ENCODE assay signal across 20 cellular contexts in the genomic region with DNA sequence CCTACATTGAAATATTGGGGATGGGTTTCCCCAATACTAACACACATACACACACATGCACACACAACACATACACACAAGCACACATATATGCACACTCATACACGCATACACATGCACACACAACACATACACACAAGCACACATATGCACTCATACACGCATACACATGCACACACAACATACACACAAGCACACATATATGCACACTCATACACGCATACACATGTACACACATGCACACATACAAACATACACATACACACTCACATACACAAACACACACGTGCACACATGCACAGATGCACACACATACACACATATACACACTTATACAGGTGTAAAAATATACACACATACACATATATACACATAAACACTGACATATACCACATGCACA.
DNase-seq lines count a peak whose midpoint lies in the region; ATAC-seq, FAIRE-seq and TF ChIP-seq lines count a peak whose summit lies in the region.
"Had no signal": no experiment of that assay in that cellular context is flagged by ENCODE, and none has a peak within 500 bp of the region (broad histone marks: within the 10 kb centered on the region; RNA-seq: fewer than 3 reads in every experiment).

No MANE protein-coding gene starts in this region.

- H3K36me3 Mint-ChIP-seq in glutamatergic neuron (ENCODE audit: unreplicated experiment) (peaks cover 15% of the 10 kb centered on the region), neural progenitor cell (peaks cover 9% of the 10 kb centered on the region), chondrocyte (ENCODE audit: low read depth) (peaks cover 1% of the 10 kb centered on the region)
- H3K36me3 Mint-ChIP-seq: CD4-positive, CD25-positive, alpha-beta regulatory T cell; CD8-positive, alpha-beta memory T cell had no signal

- SMC1A ChIA-PET in GM12878 (lab: Charles Lee; ENCODE audit: uncharacterized antibody, unreplicated experiment) = interaction anchor here (0.8 kb wide), 1 partner anchor 112 kb away, joined by 3 read pairs; no protein-coding TSS in a partner anchor

- H3K9me3 ChIP-seq in GM12878 (replicated peaks; ENCODE audit: control insufficient read depth, insufficient read depth, low read length) (no peaks in the 10 kb centered on the region), neural progenitor cell (ENCODE audit: low read depth) (no peaks in the 10 kb centered on the region)
- H3K9me3 ChIP-seq: BE2C had no signal

- TF ChIP-seq CTCF in GM12878 (IDR thresholded peaks at IDR 0.05 in 2 of 3, conservative IDR thresholded peaks at IDR 0.05 in 1 of 3; ENCODE audit: control insufficient read depth in 2 of 3, extremely low read depth in 1 of 3, insufficient read depth in 1 of 3, low read depth in 3 of 3, low read length in 3 of 3) (no peak), glutamatergic neuron (IDR thresholded peaks at IDR 0.05; ENCODE audit: partially characterized antibody, unreplicated experiment) (no peak), neural progenitor cell (IDR thresholded peaks at IDR 0.05) (no peak), chondrocyte (IDR thresholded peaks at IDR 0.05) (no peak)

- H3K27me3 Mint-ChIP-seq in glutamatergic neuron (ENCODE audit: unreplicated experiment) = peaks cover 6% of the 10 kb centered on the region
- H3K27me3 Mint-ChIP-seq in neural progenitor cell (ENCODE audit: insufficient read depth, low read depth) = peaks cover 18% of the 10 kb centered on the region
- no peaks in the 10 kb centered on the region for H3K27me3 Mint-ChIP-seq in chondrocyte (ENCODE audit: low read depth)

- TF ChIP-seq RAD21 in GM12878 (IDR thresholded peaks at IDR 0.05; ENCODE audit: insufficient read depth, low read depth, low read length) = no peak

- no peak for TF ChIP-seq EP300 in GM12878 (IDR thresholded peaks at IDR 0.05; ENCODE audit: borderline replicate concordance in 1 of 2, control insufficient read depth in 1 of 2, low read depth in 2 of 2, low read length in 2 of 2)

- H3K27ac ChIP-seq in GM12878 (ENCODE audit: control insufficient read depth, insufficient read depth) (no peak overlapping the region), neural progenitor cell (no peak overlapping the region)
- H3K27ac ChIP-seq: GM23248 had no signal

- H4K20me1 ChIP-seq in GM12878 (ENCODE audit: control insufficient read depth, insufficient read depth) = no peaks in the 10 kb centered on the region
- no peaks in the 10 kb centered on the region for H4K20me1 ChIP-seq in neural progenitor cell (ENCODE audit: low read depth)

- H3K79me2 ChIP-seq in GM12878 (ENCODE audit: control insufficient read depth, insufficient read depth, low read length) = no peaks in the 10 kb centered on the region
- no peaks in the 10 kb centered on the region for H3K79me2 ChIP-seq in neural progenitor cell (ENCODE audit: low read depth)

- in situ Hi-C loops in GM12878 (cut with MboI) = no loop called here

- no peak overlapping the region for H2AFZ ChIP-seq in GM12878 (ENCODE audit: control insufficient read depth, low read depth, low read length)
- no peak overlapping the region for H2AFZ ChIP-seq in neural progenitor cell (replicated peaks)
- H2AFZ ChIP-seq: GM23248 had no signal

- H3K4me3 ChIP-seq in GM12878 = no peak overlapping the region
- H3K4me3 ChIP-seq in neural progenitor cell = no peak overlapping the region
- H3K4me3 ChIP-seq: GM23248 had no signal

- WGBS in GM12878 (ENCODE audit: insufficient coverage, insufficient replicate concordance, low lambda C conversion rate, missing lambda C conversion rate) = 67% methylated on average over 4 of the region's 4 CpGs

- RAD21 ChIA-PET in GM12878 (lab: Charles Lee; ENCODE audit: unreplicated experiment) = no interaction called here

- H3K9ac ChIP-seq in GM12878 (ENCODE audit: control insufficient read depth, insufficient read depth, low read length) = no peak overlapping the region
- H3K9ac ChIP-seq in neural progenitor cell = no peak overlapping the region
- H3K9ac ChIP-seq: GM23248 had no signal

- H3K4me1 Mint-ChIP-seq in glutamatergic neuron (ENCODE audit: low read depth, unreplicated experiment) (no peaks in the 10 kb centered on the region), neural progenitor cell (peaks cover 6% of the 10 kb centered on the region), chondrocyte (ENCODE audit: low read depth) (no peaks in the 10 kb centered on the region)
- H3K4me1 Mint-ChIP-seq: CD4-positive, CD25-positive, alpha-beta regulatory T cell; CD8-positive, alpha-beta memory T cell had no signal

- H3F3A ChIP-seq in neural progenitor cell (ENCODE audit: low read depth) = peaks cover 4% of the 10 kb centered on the region

- H3K9me3 Mint-ChIP-seq in glutamatergic neuron (ENCODE audit: unreplicated experiment) = peaks cover 5% of the 10 kb centered on the region
- peaks cover 11% of the 10 kb centered on the region for H3K9me3 Mint-ChIP-seq in neural progenitor cell
- H3K9me3 Mint-ChIP-seq in chondrocyte (ENCODE audit: low read depth) = peaks cover 9% of the 10 kb centered on the region

- TF ChIP-seq POLR2A in GM12892 (IDR thresholded peaks at IDR 0.05; ENCODE audit: low read depth, low read length) (no peak), GM12878 (IDR thresholded peaks at IDR 0.05; ENCODE audit: low read depth, low read length) (no peak)

- no TSS peak for BruUV-seq in GM12878 (replicated peaks; lab: Mats Ljungman, UMichigan)

- H3K4me2 ChIP-seq in GM12878 (ENCODE audit: control insufficient read depth, insufficient read depth) = no peak overlapping the region
- H3K4me2 ChIP-seq in neural progenitor cell = no peak overlapping the region

- POLR2A ChIA-PET in GM12878 (lab: Charles Lee) = no interaction called here

- ATAC-seq in GM12878 = no peak
- ATAC-seq: HCT116 had no signal

- H3K27ac Mint-ChIP-seq in glutamatergic neuron (ENCODE audit: unreplicated experiment) = peak overlapping the region; percentile 40
- H3K27ac Mint-ChIP-seq in neural progenitor cell = no peak overlapping the region
- no peak overlapping the region for H3K27ac Mint-ChIP-seq in chondrocyte (ENCODE audit: unreplicated experiment)
- H3K27ac Mint-ChIP-seq: CD4-positive, CD25-positive, alpha-beta regulatory T cell; CD8-positive, alpha-beta memory T cell had no signal

- H3K4me1 ChIP-seq in GM12878 (ENCODE audit: control insufficient read depth, insufficient read depth, low read length) (no peaks in the 10 kb centered on the region), neural progenitor cell (no peaks in the 10 kb centered on the region)
- H3K4me1 ChIP-seq: BE2C had no signal

- DNase-seq in GM12892 (ENCODE audit: insufficient read length) = no peak
- DNase-seq in GM12878 (ENCODE audit: low read depth, low spot score) = no peak
- DNase-seq in glutamatergic neuron = no peak
- no peak for DNase-seq in neural progenitor cell (ENCODE audit: low spot score)
- no peak for DNase-seq in chondrocyte (ENCODE audit: low spot score)
- DNase-seq in activated effector memory CD4-positive, alpha-beta T cell treated with anti-CD3 and anti-CD28 coated beads, Interleukin-2, amount 50 U/mL, for 16 hours = no peak
- DNase-seq in hippocampal formation (lab: John Stamatoyannopoulos, UW) = no peak
- DNase-seq in NCI-H226 = no peak
- DNase-seq: ACHN; BE2C; C1 segment of cervical spinal cord; CD4-positive, CD25-positive, alpha-beta regulatory T cell; CD8-positive, alpha-beta memory T cell; COR-L47; GM23248 had no signal

- CTCF ChIA-PET in GM12878 (lab: Yijun Ruan, JAX) = no interaction called here

- intact Hi-C loops in GM12878 (cut with micrococcal nuclease; ENCODE audit: unreplicated experiment) = no loop called here

- H3K27me3 ChIP-seq in GM12878 (replicated peaks in 1 of 2; ENCODE audit: control insufficient read depth in 2 of 2, insufficient read depth in 2 of 2, low read length in 1 of 2) = no peaks in the 10 kb centered on the region
- H3K27me3 ChIP-seq in neural progenitor cell = no peaks in the 10 kb centered on the region
- H3K27me3 ChIP-seq: BE2C had no signal

- no peak overlapping the region for H3K4me3 Mint-ChIP-seq in glutamatergic neuron (ENCODE audit: unreplicated experiment)
- H3K4me3 Mint-ChIP-seq in neural progenitor cell = peak overlapping the region; percentile 5
- no peak overlapping the region for H3K4me3 Mint-ChIP-seq in chondrocyte (ENCODE audit: unreplicated experiment)
- H3K4me3 Mint-ChIP-seq: CD4-positive, CD25-positive, alpha-beta regulatory T cell; CD8-positive, alpha-beta memory T cell had no signal

- no peaks in the 10 kb centered on the region for H3K36me3 ChIP-seq in GM12878 (ENCODE audit: control insufficient read depth in 2 of 2, insufficient read depth in 2 of 2, low read length in 1 of 2)
- no peaks in the 10 kb centered on the region for H3K36me3 ChIP-seq in neural progenitor cell
- H3K36me3 ChIP-seq: BE2C had no signal

- FAIRE-seq in GM12892 (lab: Jason Lieb, UNC) (peak; percentile 14), GM12878 (lab: Jason Lieb, UNC) (no peak)
- FAIRE-seq: A204.1, D721Med, G401.6, H54 had no signal

TF ChIP-seq in GM12878, 131 proteins besides CTCF, POLR2A, EP300 and RAD21 (continues in another document):
- TF ChIP-seq BMI1 (IDR thresholded peaks at IDR 0.05; ENCODE audit: borderline replicate concordance) = no peak
- TF ChIP-seq, protein P1, sequence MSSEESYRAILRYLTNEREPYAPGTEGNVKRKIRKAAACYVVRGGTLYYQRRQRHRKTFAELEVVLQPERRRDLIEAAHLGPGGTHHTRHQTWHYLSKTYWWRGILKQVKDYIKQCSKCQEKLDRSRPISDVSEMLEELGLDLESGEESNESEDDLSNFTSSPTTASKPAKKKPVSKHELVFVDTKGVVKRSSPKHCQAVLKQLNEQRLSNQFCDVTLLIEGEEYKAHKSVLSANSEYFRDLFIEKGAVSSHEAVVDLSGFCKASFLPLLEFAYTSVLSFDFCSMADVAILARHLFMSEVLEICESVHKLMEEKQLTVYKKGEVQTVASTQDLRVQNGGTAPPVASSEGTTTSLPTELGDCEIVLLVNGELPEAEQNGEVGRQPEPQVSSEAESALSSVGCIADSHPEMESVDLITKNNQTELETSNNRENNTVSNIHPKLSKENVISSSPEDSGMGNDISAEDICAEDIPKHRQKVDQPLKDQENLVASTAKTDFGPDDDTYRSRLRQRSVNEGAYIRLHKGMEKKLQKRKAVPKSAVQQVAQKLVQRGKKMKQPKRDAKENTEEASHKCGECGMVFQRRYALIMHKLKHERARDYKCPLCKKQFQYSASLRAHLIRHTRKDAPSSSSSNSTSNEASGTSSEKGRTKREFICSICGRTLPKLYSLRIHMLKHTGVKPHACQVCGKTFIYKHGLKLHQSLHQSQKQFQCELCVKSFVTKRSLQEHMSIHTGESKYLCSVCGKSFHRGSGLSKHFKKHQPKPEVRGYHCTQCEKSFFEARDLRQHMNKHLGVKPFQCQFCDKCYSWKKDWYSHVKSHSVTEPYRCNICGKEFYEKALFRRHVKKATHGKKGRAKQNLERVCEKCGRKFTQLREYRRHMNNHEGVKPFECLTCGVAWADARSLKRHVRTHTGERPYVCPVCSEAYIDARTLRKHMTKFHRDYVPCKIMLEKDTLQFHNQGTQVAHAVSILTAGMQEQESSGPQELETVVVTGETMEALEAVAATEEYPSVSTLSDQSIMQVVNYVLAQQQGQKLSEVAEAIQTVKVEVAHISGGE (CRISPR knock-in tag; IDR thresholded peaks at IDR 0.05) = no peak
